ENCODE assay signal across 15 cellular contexts in the genomic region with DNA sequence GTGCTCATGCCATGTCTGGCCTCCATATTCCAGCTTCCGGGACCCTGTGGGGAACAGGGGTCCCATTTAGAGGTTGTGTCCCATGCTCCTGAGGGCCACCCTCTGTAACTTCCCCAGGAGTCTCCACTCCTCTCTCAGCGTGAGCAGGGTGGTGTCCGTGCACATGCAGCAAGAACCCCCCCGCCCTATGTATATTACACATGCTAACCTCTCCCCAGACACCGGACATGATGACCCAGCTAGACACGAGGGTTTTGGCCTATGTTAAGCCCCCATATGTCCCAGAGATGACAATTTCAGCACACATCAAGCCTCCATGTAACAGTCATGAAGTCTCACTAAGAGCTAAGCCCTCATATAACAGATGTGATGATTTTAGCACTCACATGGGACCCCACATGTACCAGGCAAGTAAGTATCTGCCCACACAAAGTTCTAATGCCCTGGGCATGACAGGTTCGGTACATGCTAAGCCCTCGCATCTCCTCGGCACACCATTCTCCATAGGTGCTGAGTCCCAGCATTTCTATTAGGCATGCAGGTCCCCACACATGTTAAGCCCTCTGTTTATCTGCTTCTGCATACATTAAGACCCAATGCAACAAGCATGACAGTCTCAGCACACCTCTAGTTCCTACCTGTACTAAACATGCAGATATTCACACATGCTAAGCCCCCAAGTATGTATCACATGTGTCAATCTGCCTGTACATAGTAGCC. TPM values are rescaled to one million over a fixed set of nuclear protein-coding genes. Genes with fewer than 3 reads are reported as not detected.
DNase-seq lines count a peak whose midpoint lies in the region; ATAC-seq and TF ChIP-seq lines count a peak whose summit lies in the region.
"Had no signal": no experiment of that assay in that cellular context is flagged by ENCODE, and none has a peak within 500 bp of the region (broad histone marks: within the 10 kb centered on the region; RNA-seq: fewer than 3 reads in every experiment).

No MANE protein-coding gene starts in this region.

- no peaks in the 10 kb centered on the region for H3K27me3 ChIP-seq in HL-60 (ENCODE audit: insufficient read depth, poor library complexity, severe bottlenecking)
- H3K27me3 ChIP-seq in hepatocyte = no peaks in the 10 kb centered on the region

- POLR2A ChIA-PET in WTC11 (lab: Charles Lee) = no interaction called here

- peaks cover 30% of the 10 kb centered on the region for H3K79me2 ChIP-seq in hepatocyte

- H3K4me1 ChIP-seq in hepatocyte (ENCODE audit: insufficient read depth) = peaks cover 38% of the 10 kb centered on the region

- 97% methylated on average over 9 of the region's 9 CpGs for whole genome bisulfite sequencing in hepatocyte (ENCODE audit: low lambda C conversion rate, missing lambda C conversion rate)

- H3K36me3 Mint-ChIP-seq in WTC11 = peaks cover 10% of the 10 kb centered on the region
- H3K36me3 Mint-ChIP-seq in stimulated activated effector memory CD8-positive, alpha-beta T cell treated with anti-CD3 and anti-CD28 coated beads, Interleukin-12 subunit alpha, Interleukin-12 subunit beta, amount 100 ng/mL, for 72 hours = peaks cover 43% of the 10 kb centered on the region

- H3K27ac ChIP-seq in HL-60 (replicated peaks) (peak overlapping the region; percentile 80), hepatocyte (peak overlapping the region; percentile 97)

- H3K36me3 ChIP-seq in hepatocyte (replicated peaks; ENCODE audit: insufficient read depth, low read depth) = no peaks in the 10 kb centered on the region

- H3K4me2 ChIP-seq in hepatocyte = no peak overlapping the region

- H3K9me3 Mint-ChIP-seq in WTC11 = no peaks in the 10 kb centered on the region
- no peaks in the 10 kb centered on the region for H3K9me3 Mint-ChIP-seq in stimulated activated effector memory CD8-positive, alpha-beta T cell treated with anti-CD3 and anti-CD28 coated beads, Interleukin-12 subunit alpha, Interleukin-12 subunit beta, amount 100 ng/mL, for 72 hours
- H3K9me3 Mint-ChIP-seq: stimulated activated naive CD8-positive, alpha-beta T cell treated with anti-CD3 and anti-CD28 coated beads, Interleukin-15, Interleukin-2, amounts not matched to agents 100 ng/mL and 50 ng/mL, for 24 hours had no signal

- no peaks in the 10 kb centered on the region for H3K27me3 Mint-ChIP-seq in WTC11 (ENCODE audit: low read depth)
- H3K27me3 Mint-ChIP-seq: stimulated activated naive CD8-positive, alpha-beta T cell treated with anti-CD3 and anti-CD28 coated beads, Interleukin-15, Interleukin-2, amounts not matched to agents 100 ng/mL and 50 ng/mL, for 24 hours had no signal

- no peak for DNase-seq in HL-60 (ENCODE audit: low read depth in 1 of 2, low spot score in 1 of 2)
- no peak for DNase-seq in WTC11 (ENCODE audit: low spot score)
- DNase-seq in hepatocyte (ENCODE audit: low spot score) = no peak
- no peak for DNase-seq in stimulated activated effector memory CD8-positive, alpha-beta T cell treated with anti-CD3 and anti-CD28 coated beads, Interleukin-12 subunit alpha, Interleukin-12 subunit beta, amount 100 ng/mL, for 72 hours (ENCODE audit: low spot score in 2 of 2)
- DNase-seq in islet precursor cell = no peak
- DNase-seq: activated naive CD4-positive, alpha-beta T cell; dorsolateral prefrontal cortex; foreskin fibroblast; H7; NCI-H1417; NCI-H524; stimulated activated CD4-positive, alpha-beta T cell treated with anti-CD3 and anti-CD28 coated beads, Interleukin-4, amount 100 ng/mL, for 24 hours had no signal

- ATAC-seq in WTC11 (no peak), GM19035 (IDR thresholded peaks at IDR 0.05; ENCODE audit: unreplicated experiment) (no peak), GM19463 (IDR thresholded peaks at IDR 0.05; ENCODE audit: unreplicated experiment) (no peak)
- ATAC-seq in stimulated activated effector memory CD8-positive, alpha-beta T cell treated with anti-CD3 and anti-CD28 coated beads, Interleukin-12 subunit alpha, Interleukin-12 subunit beta, amount 100 ng/mL, for 72 hours = no peak

- H3K4me1 Mint-ChIP-seq in WTC11 = peaks cover 46% of the 10 kb centered on the region
- peaks cover 60% of the 10 kb centered on the region for H3K4me1 Mint-ChIP-seq in stimulated activated effector memory CD8-positive, alpha-beta T cell treated with anti-CD3 and anti-CD28 coated beads, Interleukin-12 subunit alpha, Interleukin-12 subunit beta, amount 100 ng/mL, for 72 hours

- no peaks in the 10 kb centered on the region for H3K9me2 ChIP-seq in hepatocyte (replicated peaks; ENCODE audit: insufficient read depth)

- no peak overlapping the region for H3K4me3 Mint-ChIP-seq in WTC11
- H3K4me3 Mint-ChIP-seq in stimulated activated effector memory CD8-positive, alpha-beta T cell treated with anti-CD3 and anti-CD28 coated beads, Interleukin-12 subunit alpha, Interleukin-12 subunit beta, amount 100 ng/mL, for 72 hours = no peak overlapping the region
- H3K4me3 Mint-ChIP-seq: stimulated activated naive CD8-positive, alpha-beta T cell treated with anti-CD3 and anti-CD28 coated beads, Interleukin-15, Interleukin-2, amounts not matched to agents 100 ng/mL and 50 ng/mL, for 24 hours had no signal

- TF ChIP-seq CTCF in HL-60 (IDR thresholded peaks at IDR 0.05; ENCODE audit: insufficient read depth, low read length) = no peak
- TF ChIP-seq CTCF in WTC11 (IDR thresholded peaks at IDR 0.05) = no peak
- no peak for TF ChIP-seq CTCF in hepatocyte (IDR thresholded peaks at IDR 0.05; ENCODE audit: poor library complexity)

- H2AFZ ChIP-seq in hepatocyte = no peak overlapping the region

- H3K4me3 ChIP-seq in HL-60 (replicated peaks; ENCODE audit: insufficient read depth, low read length) = no peak overlapping the region
- H3K4me3 ChIP-seq in hepatocyte = no peak overlapping the region
- H3K4me3 ChIP-seq: dorsolateral prefrontal cortex had no signal

- peak overlapping the region; percentile 70 for H3K27ac Mint-ChIP-seq in WTC11
- H3K27ac Mint-ChIP-seq in stimulated activated effector memory CD8-positive, alpha-beta T cell treated with anti-CD3 and anti-CD28 coated beads, Interleukin-12 subunit alpha, Interleukin-12 subunit beta, amount 100 ng/mL, for 72 hours = peak overlapping the region; percentile 97

- H4K20me1 ChIP-seq in hepatocyte (ENCODE audit: insufficient read depth, poor library complexity, severe bottlenecking) = no peaks in the 10 kb centered on the region

- CTCF ChIA-PET in WTC11 (lab: Charles Lee) = no interaction called here

- H3K9me3 ChIP-seq in hepatocyte (ENCODE audit: low read depth) = no peaks in the 10 kb centered on the region

TF ChIP-seq in WTC11, 78 proteins besides CTCF, POLR2A, EP300 and RAD21 (continues in another document):
- TF ChIP-seq, protein P1, sequence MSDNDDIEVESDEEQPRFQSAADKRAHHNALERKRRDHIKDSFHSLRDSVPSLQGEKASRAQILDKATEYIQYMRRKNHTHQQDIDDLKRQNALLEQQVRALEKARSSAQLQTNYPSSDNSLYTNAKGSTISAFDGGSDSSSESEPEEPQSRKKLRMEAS (CRISPR knock-in tag; IDR thresholded peaks at IDR 0.05) = no peak
- TF ChIP-seq, protein P2, sequence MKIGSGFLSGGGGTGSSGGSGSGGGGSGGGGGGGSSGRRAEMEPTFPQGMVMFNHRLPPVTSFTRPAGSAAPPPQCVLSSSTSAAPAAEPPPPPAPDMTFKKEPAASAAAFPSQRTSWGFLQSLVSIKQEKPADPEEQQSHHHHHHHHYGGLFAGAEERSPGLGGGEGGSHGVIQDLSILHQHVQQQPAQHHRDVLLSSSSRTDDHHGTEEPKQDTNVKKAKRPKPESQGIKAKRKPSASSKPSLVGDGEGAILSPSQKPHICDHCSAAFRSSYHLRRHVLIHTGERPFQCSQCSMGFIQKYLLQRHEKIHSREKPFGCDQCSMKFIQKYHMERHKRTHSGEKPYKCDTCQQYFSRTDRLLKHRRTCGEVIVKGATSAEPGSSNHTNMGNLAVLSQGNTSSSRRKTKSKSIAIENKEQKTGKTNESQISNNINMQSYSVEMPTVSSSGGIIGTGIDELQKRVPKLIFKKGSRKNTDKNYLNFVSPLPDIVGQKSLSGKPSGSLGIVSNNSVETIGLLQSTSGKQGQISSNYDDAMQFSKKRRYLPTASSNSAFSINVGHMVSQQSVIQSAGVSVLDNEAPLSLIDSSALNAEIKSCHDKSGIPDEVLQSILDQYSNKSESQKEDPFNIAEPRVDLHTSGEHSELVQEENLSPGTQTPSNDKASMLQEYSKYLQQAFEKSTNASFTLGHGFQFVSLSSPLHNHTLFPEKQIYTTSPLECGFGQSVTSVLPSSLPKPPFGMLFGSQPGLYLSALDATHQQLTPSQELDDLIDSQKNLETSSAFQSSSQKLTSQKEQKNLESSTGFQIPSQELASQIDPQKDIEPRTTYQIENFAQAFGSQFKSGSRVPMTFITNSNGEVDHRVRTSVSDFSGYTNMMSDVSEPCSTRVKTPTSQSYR (CRISPR knock-in tag; IDR thresholded peaks at IDR 0.05) = no peak
- TF ChIP-seq, protein P3, sequence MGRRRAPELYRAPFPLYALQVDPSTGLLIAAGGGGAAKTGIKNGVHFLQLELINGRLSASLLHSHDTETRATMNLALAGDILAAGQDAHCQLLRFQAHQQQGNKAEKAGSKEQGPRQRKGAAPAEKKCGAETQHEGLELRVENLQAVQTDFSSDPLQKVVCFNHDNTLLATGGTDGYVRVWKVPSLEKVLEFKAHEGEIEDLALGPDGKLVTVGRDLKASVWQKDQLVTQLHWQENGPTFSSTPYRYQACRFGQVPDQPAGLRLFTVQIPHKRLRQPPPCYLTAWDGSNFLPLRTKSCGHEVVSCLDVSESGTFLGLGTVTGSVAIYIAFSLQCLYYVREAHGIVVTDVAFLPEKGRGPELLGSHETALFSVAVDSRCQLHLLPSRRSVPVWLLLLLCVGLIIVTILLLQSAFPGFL (CRISPR knock-in tag; IDR thresholded peaks at IDR 0.05; ENCODE audit: borderline replicate concordance) = no peak
- TF ChIP-seq GABPB1 (CRISPR knock-in tag; IDR thresholded peaks at IDR 0.05) = no peak
- no peak for TF ChIP-seq NR2C2 (CRISPR knock-in tag; IDR thresholded peaks at IDR 0.05)

RNA-seq across cellular contexts. Expression of a gene that starts 7.1 kb away (rescaled TPM):
- total RNA-seq in WTC11 (2021) (28.1 to 34.4 TPM (median 28.1 TPM) in 3 replicates), hepatocyte (8.4 and 27.2 TPM in 2 replicates)
- 27.2 and 28.6 TPM in 2 replicates for polyA plus RNA-seq in hepatocyte

RNA-seq across cellular contexts. Expression of a gene that starts 8.4 kb away (rescaled TPM):
- total RNA-seq in WTC11 (2021) (96.5 to 126 TPM (median 96.5 TPM) in 3 replicates), hepatocyte (48.8 and 51.3 TPM in 2 replicates)
- polyA plus RNA-seq in hepatocyte = 40.9 and 52.8 TPM in 2 replicates

RNA-seq across cellular contexts. Expression of a gene that starts 14.3 kb away (rescaled TPM):
- total RNA-seq in WTC11 (2021) (41.3 to 42.6 TPM (median 42.2 TPM) in 3 replicates), hepatocyte (29.9 and 39.2 TPM in 2 replicates)
- 31.1 and 36.2 TPM in 2 replicates for polyA plus RNA-seq in hepatocyte

RNA-seq across cellular contexts. Expression of a gene that starts 48.3 kb away (rescaled TPM):
- 18.9 to 22.4 TPM (median 20.9 TPM) in 3 replicates for total RNA-seq in WTC11 (2021)
- total RNA-seq in hepatocyte = 1.0 TPM in 1 of 2 replicates, not detected in the other
- 0.73 and 0.83 TPM in 2 replicates for polyA plus RNA-seq in hepatocyte

RNA-seq across cellular contexts. Expression of a gene that starts 51.4 kb away (rescaled TPM):
- total RNA-seq in WTC11 (2021) = 26.8 to 29.4 TPM (median 27.3 TPM) in 3 replicates
- total RNA-seq in hepatocyte = 16.3 and 18.3 TPM in 2 replicates
- 6.1 and 9.3 TPM in 2 replicates for polyA plus RNA-seq in hepatocyte
